Comparison of ENCODE assay signal across 9 cellular contexts in genomic region chr2:241844831-241845578, GRCh38. TPM values are rescaled to one million over a fixed set of nuclear protein-coding genes. Genes with fewer than 3 reads are reported as not detected.
DNase-seq lines count a peak whose midpoint lies in the region; ATAC-seq, FAIRE-seq and TF ChIP-seq lines count a peak whose summit lies in the region.
"Had no signal": no experiment of that assay in that cellular context is flagged by ENCODE, and none has a peak within 500 bp of the region (broad histone marks: within the 10 kb centered on the region; RNA-seq: fewer than 3 reads in every experiment).

No MANE protein-coding gene starts in this region.

- peak overlapping the region; percentile 64 to 71 for H3K27ac Mint-ChIP-seq in natural killer cell

- H3K79me2 ChIP-seq in K562 (ENCODE audit: control insufficient read depth, insufficient read depth, low read length) = peaks cover 15% of the 10 kb centered on the region; the same call in 2 of the 3 replicates

- H3K4me1 ChIP-seq in A673 (ENCODE audit: insufficient read depth, low read length, poor library complexity, severe bottlenecking) (peaks cover 14% of the 10 kb centered on the region), K562 (replicated peaks in 1 of 2; ENCODE audit: control insufficient read depth in 2 of 2, insufficient read depth in 2 of 2, low read length in 2 of 2) (peaks cover 8 to 49% of the 10 kb centered on the region in 2 experiments)

- no peaks in the 10 kb centered on the region for H3K36me3 Mint-ChIP-seq in natural killer cell

- in situ Hi-C loops in K562 (cut with MboI) = no loop called here

- BruUV-seq in A673 (replicated peaks; lab: Mats Ljungman, UMichigan) (TSS peak; percentile 60), K562 (replicated peaks; lab: Mats Ljungman, UMichigan) (no TSS peak)

- TF ChIP-seq RAD21 in K562 (CRISPR knock-in tag; conservative IDR thresholded peaks at IDR 0.05 in 1 of 2, IDR thresholded peaks at IDR 0.05 in 1 of 2) = no peak

- no peaks in the 10 kb centered on the region for H3K9me3 Mint-ChIP-seq in natural killer cell

- CTCF ChIA-PET in A673 (lab: Charles Lee) = no interaction called here
- CTCF ChIA-PET in K562 (lab: Yijun Ruan, JAX; ENCODE audit: low intra/inter-chr PET ratio) = no interaction called here

- TF ChIP-seq CTCF in A673 (conservative IDR thresholded peaks at IDR 0.05; ENCODE audit: low read depth, low read length) (no peak), K562 (IDR thresholded peaks at IDR 0.05 in 2 of 3, conservative IDR thresholded peaks at IDR 0.05 in 1 of 3; ENCODE audit: insufficient read depth in 2 of 3, low read depth in 1 of 3, low read length in 3 of 3) (no peak), natural killer cell (IDR thresholded peaks at IDR 0.05) (no peak)

- ATAC-seq in K562 = no peak
- no peak for ATAC-seq in natural killer cell

- no peaks in the 10 kb centered on the region for H3K9me1 ChIP-seq in K562 (ENCODE audit: control insufficient read depth, insufficient read depth, low read length)

- H3K27ac ChIP-seq in A673 (ENCODE audit: low read depth, low read length, poor library complexity, severe bottlenecking) = peak overlapping the region; percentile 86
- H3K27ac ChIP-seq in K562 (ENCODE audit: extremely low read depth, low read depth, low read length) = peak overlapping the region; percentile 74; the same call in 2 of the 3 replicates

- FAIRE-seq in K562 (lab: Jason Lieb, UNC) = peak; percentile 55

- H3K4me2 ChIP-seq in K562 (ENCODE audit: insufficient read depth, low read length) = peak overlapping the region; percentile 80

- no peaks in the 10 kb centered on the region for H3K27me3 ChIP-seq in A673 (replicated peaks; ENCODE audit: insufficient read depth, low read depth, low read length, poor library complexity)
- H3K27me3 ChIP-seq in H7 (ENCODE audit: control insufficient read depth, insufficient read depth, low read length) = peaks cover 13% of the 10 kb centered on the region
- no peaks in the 10 kb centered on the region for H3K27me3 ChIP-seq in K562 (ENCODE audit: control insufficient read depth in 2 of 2, insufficient read depth in 2 of 2, low read length in 2 of 2)

- H3K4me3 ChIP-seq in A673 (ENCODE audit: low read depth, low read length, poor library complexity, severe bottlenecking) = peak overlapping the region; percentile 48
- no peak overlapping the region for H3K4me3 ChIP-seq in H7 (ENCODE audit: insufficient read depth, low read depth, low read length)
- H3K4me3 ChIP-seq in K562 = peak overlapping the region; percentile 33

- H3K9me3 ChIP-seq in A673 (ENCODE audit: low read depth, low read length, poor library complexity, severe bottlenecking) = no peaks in the 10 kb centered on the region
- H3K9me3 ChIP-seq in K562 (replicated peaks; ENCODE audit: control insufficient read depth, insufficient read depth, low read depth, low read length) = no peaks in the 10 kb centered on the region

- TF ChIP-seq EP300 in K562 (IDR thresholded peaks at IDR 0.05; ENCODE audit: low read length) = no peak

- no peak for DNase-seq in A673 (ENCODE audit: low spot score)
- DNase-seq in H7 = peak; percentile 61
- peak in 1 of 4 experiments; percentile 16 for DNase-seq in K562 (ENCODE audit: extremely low read depth in 1 of 4, low spot score in 3 of 4)
- DNase-seq in natural killer cell = no peak
- no peak for DNase-seq in stimulated activated CD4-positive, alpha-beta T cell treated with anti-CD3 and anti-CD28 coated beads, Interleukin-1b, Interleukin-23, amount 100 ng/mL, for 48 hours
- DNase-seq in SIG-M5 treated with dmso at 0.1 percent for 504 hours (lab: John Stamatoyannopoulos, UW; ENCODE audit: unreplicated experiment) = no peak
- no peak for DNase-seq in NCI-H446 (lab: John Stamatoyannopoulos, UW)
- no peak for DNase-seq in stimulated activated naive CD4-positive, alpha-beta T cell treated with Interleukin-2 at 50 U/mL for 16 hours (lab: John Stamatoyannopoulos, UW)
- DNase-seq: SHP77 had no signal

- H2AFZ ChIP-seq in K562 (ENCODE audit: low read depth, low read length) = peak overlapping the region; percentile 62

- POLR2A ChIA-PET in A673 (lab: Charles Lee; ENCODE audit: low non-redundant PET) = no interaction called here
- POLR2A ChIA-PET in K562 (lab: Yijun Ruan, JAX) = interaction anchor here (0.6 kb wide), 1 partner anchor 13 kb away, joined by 3 read pairs; no protein-coding TSS in a partner anchor

- intact Hi-C loops in A673 (cut with micrococcal nuclease; ENCODE audit: unreplicated experiment) = no loop called here
- intact Hi-C loops in K562 (cut with micrococcal nuclease) = no loop called here
- intact Hi-C loops in natural killer cell (cut with micrococcal nuclease) = loop anchor here (2.0 kb wide), 1 partner anchor 24 kb away; the partner anchor contains the start of gene RTP5

- peaks cover 10 to 14% of the 10 kb centered on the region in 2 donors for H3K27me3 Mint-ChIP-seq in natural killer cell (ENCODE audit: low read depth in 2 of 2)

- H3K4me3 Mint-ChIP-seq in natural killer cell = peak overlapping the region; percentile 82

- no peaks in the 10 kb centered on the region for H4K20me1 ChIP-seq in K562 (replicated peaks; ENCODE audit: control insufficient read depth, insufficient read depth, low read length)

- H3K4me1 Mint-ChIP-seq in natural killer cell = peaks cover 45% of the 10 kb centered on the region in 2 donors

- TF ChIP-seq POLR2A in K562 (conservative IDR thresholded peaks at IDR 0.05) = no peak

- peak overlapping the region; percentile 71 to 94 for H3K9ac ChIP-seq in K562 (ENCODE audit: insufficient read depth in 1 of 2, low read depth in 2 of 2, low read length in 2 of 2)

- no peaks in the 10 kb centered on the region for H3K36me3 ChIP-seq in A673 (ENCODE audit: insufficient read depth, low read length, poor library complexity, severe bottlenecking)
- no peaks in the 10 kb centered on the region for H3K36me3 ChIP-seq in H7 (replicated peaks; ENCODE audit: control insufficient read depth, insufficient read depth, low read length)
- no peaks in the 10 kb centered on the region for H3K36me3 ChIP-seq in K562 (ENCODE audit: control insufficient read depth, insufficient read depth, low read length)

- WGBS in K562 (ENCODE audit: insufficient coverage, low coverage, missing lambda C conversion rate) = 69% methylated on average over 16 of the region's 37 CpGs

RNA-seq across cellular contexts. Expression of gene PDCD1, which starts 13.7 kb away (rescaled TPM):
- 0.34 and 0.35 TPM in 2 replicates for total RNA-seq in A673 (2021)
- total RNA-seq in H7 (2014; rRNA removed; shearing (Covaris generic)) = 1.0 and 2.8 TPM in 2 replicates
- 0.88 and 5.3 TPM in 2 replicates for total RNA-seq in K562 (2011; cell fraction: chromatin; rRNA removed; ENCODE audit: low replicate concordance)
- total RNA-seq in K562 (2011; cell fraction: nucleolus; rRNA removed) = 7.6 and 13.2 TPM in 2 replicates
- 4.0 and 4.3 TPM in 2 replicates for total RNA-seq in K562 (2011; cell fraction: nucleoplasm; rRNA removed)
- 1.3 and 2.0 TPM in 2 replicates for total RNA-seq in K562 (2014; rRNA removed)
- 0.15 TPM in 1 of 2 replicates, not detected in the other for total RNA-seq in K562 (2014; rRNA removed; fragmentation: Illumina TruSeq; extraction: Trizol)
- total RNA-seq in K562 (2015; rRNA removed; fragmentation: Illumina TruSeq; extraction: Trizol) = 0.25 and 0.53 TPM in 2 replicates
- total RNA-seq in K562 (2021) = 0.87 and 1.0 TPM in 2 replicates
- 2.3 and 2.5 TPM in 2 replicates for polyA plus RNA-seq in K562 (2011; rRNA removed)
- 3.0 and 16.0 TPM in 2 replicates for polyA plus RNA-seq in K562 (2011; cell fraction: cytosol; rRNA removed)
- 1.8 and 6.6 TPM in 2 replicates for polyA plus RNA-seq in K562 (2011; cell fraction: nucleus; rRNA removed)
- 1.0 and 1.2 TPM in 2 replicates for polyA plus RNA-seq in K562 (2012)
- 0.28 and 0.90 TPM in 2 replicates for polyA plus RNA-seq in K562 (2014; fragmentation: Illumina TruSeq; extraction: Trizol)
- not detected for polyA plus RNA-seq in K562 (2014; fragmentation: Nextera tagmentation; extraction: Ambion mirVana)
- polyA plus RNA-seq in K562 (2014; rRNA removed) = 1.1 TPM in 2 replicates
- 0.18 and 0.56 TPM in 2 replicates for polyA minus RNA-seq in K562 (2011; rRNA and poly(A)+ RNA removed)
- 1.8 and 2.1 TPM in 2 replicates for polyA minus RNA-seq in K562 (2011; cell fraction: cytosol; rRNA and poly(A)+ RNA removed)
- polyA minus RNA-seq in K562 (2011; cell fraction: nucleus; rRNA and poly(A)+ RNA removed) = 0.56 and 0.94 TPM in 2 replicates
- under 1 TPM in 1 of 3 donors, not detected in 2; 0.45 TPM for total RNA-seq in natural killer cell

RNA-seq across cellular contexts. Expression of gene RTP5, which starts 24.5 kb away (rescaled TPM):
- total RNA-seq in A673 (2021) = 0.20 TPM in 1 of 2 replicates, not detected in the other
- total RNA-seq in H7 (2014; rRNA removed; shearing (Covaris generic)) = not detected in 2 replicates
- not detected in 2 replicates for total RNA-seq in K562 (2011; cell fraction: chromatin; rRNA removed; ENCODE audit: low replicate concordance)
- not detected in 2 replicates for total RNA-seq in K562 (2011; cell fraction: nucleolus; rRNA removed)
- total RNA-seq in K562 (2011; cell fraction: nucleoplasm; rRNA removed) = not detected in 2 replicates
- not detected in 2 replicates for total RNA-seq in K562 (2014; rRNA removed)
- total RNA-seq in K562 (2014; rRNA removed; fragmentation: Illumina TruSeq; extraction: Trizol) = not detected in 2 replicates
- not detected in 2 replicates for total RNA-seq in K562 (2015; rRNA removed; fragmentation: Illumina TruSeq; extraction: Trizol)
- total RNA-seq in K562 (2021) = not detected in 2 replicates
- polyA plus RNA-seq in K562 (2011; rRNA removed) = not detected in 2 replicates
- polyA plus RNA-seq in K562 (2011; cell fraction: cytosol; rRNA removed) = not detected in 2 replicates
- not detected in 2 replicates for polyA plus RNA-seq in K562 (2011; cell fraction: nucleus; rRNA removed)
- not detected in 2 replicates for polyA plus RNA-seq in K562 (2012)
- polyA plus RNA-seq in K562 (2014; fragmentation: Illumina TruSeq; extraction: Trizol) = not detected in 2 replicates
- polyA plus RNA-seq in K562 (2014; fragmentation: Nextera tagmentation; extraction: Ambion mirVana) = not detected
- not detected in 2 replicates for polyA plus RNA-seq in K562 (2014; rRNA removed)
- not detected in 2 replicates for polyA minus RNA-seq in K562 (2011; rRNA and poly(A)+ RNA removed)
- polyA minus RNA-seq in K562 (2011; cell fraction: cytosol; rRNA and poly(A)+ RNA removed) = not detected in 2 replicates
- polyA minus RNA-seq in K562 (2011; cell fraction: nucleus; rRNA and poly(A)+ RNA removed) = not detected in 2 replicates
- total RNA-seq in natural killer cell = 1 to 10 TPM in 1 of 3 donors, under 1 TPM in 2; 0.47 to 1.7 (median 0.68) TPM

RNA-seq across cellular contexts. Expression of gene NEU4, which starts 36.0 kb away (rescaled TPM):
- total RNA-seq in A673 (2021) (38.5 and 48.4 TPM in 2 replicates), K562 (2014; rRNA removed) (not detected in 2 replicates), K562 (2014; rRNA removed; fragmentation: Illumina TruSeq; extraction: Trizol) (not detected in 2 replicates), K562 (2015; rRNA removed; fragmentation: Illumina TruSeq; extraction: Trizol) (not detected in 2 replicates), K562 (2021) (0.38 and 0.40 TPM in 2 replicates), natural killer cell (1 to 10 TPM in 2 of 3 donors, under 1 TPM in 1; 0.39 to 6.6 (median 2.2) TPM)
- total RNA-seq in H7 (2014; rRNA removed; shearing (Covaris generic)) = 0.41 TPM in 1 of 2 replicates, not detected in the other
- 1.3 TPM in 1 of 2 replicates, not detected in the other for total RNA-seq in K562 (2011; cell fraction: chromatin; rRNA removed; ENCODE audit: low replicate concordance)
- 0.50 and 0.66 TPM in 2 replicates for total RNA-seq in K562 (2011; cell fraction: nucleolus; rRNA removed)
- total RNA-seq in K562 (2011; cell fraction: nucleoplasm; rRNA removed) = 0.29 and 1.1 TPM in 2 replicates
- polyA plus RNA-seq in K562 (2011; rRNA removed) (0.12 TPM in 1 of 2 replicates, not detected in the other), K562 (2014; fragmentation: Illumina TruSeq; extraction: Trizol) (not detected in 2 replicates), K562 (2014; fragmentation: Nextera tagmentation; extraction: Ambion mirVana) (not detected), K562 (2014; rRNA removed) (0.01 TPM in 1 of 2 replicates, not detected in the other)
- 0.12 and 0.21 TPM in 2 replicates for polyA plus RNA-seq in K562 (2011; cell fraction: cytosol; rRNA removed)
- 0.14 and 0.65 TPM in 2 replicates for polyA plus RNA-seq in K562 (2011; cell fraction: nucleus; rRNA removed)
- 0.55 and 1.1 TPM in 2 replicates for polyA plus RNA-seq in K562 (2012)
- not detected in 2 replicates for polyA minus RNA-seq in K562 (2011; rRNA and poly(A)+ RNA removed)
- not detected in 2 replicates for polyA minus RNA-seq in K562 (2011; cell fraction: cytosol; rRNA and poly(A)+ RNA removed)
- 0.27 TPM in 1 of 2 replicates, not detected in the other for polyA minus RNA-seq in K562 (2011; cell fraction: nucleus; rRNA and poly(A)+ RNA removed)
